In genomic region chrX:137428777-137429564, GRCh38 we compare ENCODE assay signal across 12 cellular contexts.
DNase-seq lines count a peak whose midpoint lies in the region; ATAC-seq, FAIRE-seq and TF ChIP-seq lines count a peak whose summit lies in the region.
"Had no signal": no experiment of that assay in that cellular context is flagged by ENCODE, and none has a peak within 500 bp of the region (broad histone marks: within the 10 kb centered on the region; RNA-seq: fewer than 3 reads in every experiment).

No MANE protein-coding gene starts in this region.

- no peak for TF ChIP-seq RAD21 in A549 (conservative IDR thresholded peaks at IDR 0.05 in 1 of 2, IDR thresholded peaks at IDR 0.05 in 1 of 2)

- TF ChIP-seq CTCF in A549 (IDR thresholded peaks at IDR 0.05) (no peak), endodermal cell (conservative IDR thresholded peaks at IDR 0.05) (peak; percentile 71), neural crest cell (conservative IDR thresholded peaks at IDR 0.05) (peak; percentile 27)

- H3K9ac ChIP-seq in ES-I3 (ENCODE audit: low read depth, low read length) (peak overlapping the region; percentile 59), endodermal cell (ENCODE audit: extremely low read depth, low read length, poor library complexity, severe bottlenecking) (peak overlapping the region; percentile 51)

- POLR2A ChIA-PET in A549 (lab: Yijun Ruan, JAX): no interaction called here

- H3K4me3 ChIP-seq in A549 (no peak overlapping the region), endodermal cell (ENCODE audit: low read length) (peak overlapping the region; percentile 81)

- H3K9me3 ChIP-seq in A549: no peaks in the 10 kb centered on the region
- peaks cover 3% of the 10 kb centered on the region; the same call in 1 of the 2 replicates for H3K9me3 ChIP-seq in ES-I3 (ENCODE audit: control insufficient read depth, insufficient read depth, low read length)
- no peaks in the 10 kb centered on the region for H3K9me3 ChIP-seq in endodermal cell (ENCODE audit: control insufficient read depth, low read length)
- H3K9me3 ChIP-seq: Caco-2 had no signal

- H3K36me3 Mint-ChIP-seq in endodermal cell (ENCODE audit: low read depth) (no peaks in the 10 kb centered on the region), neural crest cell (ENCODE audit: low read depth) (no peaks in the 10 kb centered on the region)

- DNase-seq in A549 (ENCODE audit: low read depth in 1 of 2, low spot score in 1 of 2) (no peak), endodermal cell (peak; percentile 83), neural crest cell (ENCODE audit: low read depth, low spot score) (no peak), GOT3 (lab: John Stamatoyannopoulos, UW) (no peak)
- DNase-seq: amniotic stem cell; Caco-2; stimulated activated CD4-positive, alpha-beta T cell treated with anti-CD3 and anti-CD28 coated beads, Interleukin-1b, Interleukin-23, amount 100 ng/mL, for 48 hours had no signal

- CTCF ChIA-PET in A549 (lab: Yijun Ruan, JAX): no interaction called here

- no peaks in the 10 kb centered on the region for H3K27me3 ChIP-seq in endodermal cell (ENCODE audit: control insufficient read depth, insufficient read depth, low read length, poor library complexity, severe bottlenecking)

- 46% methylated on average over 9 of the region's 43 CpGs for WGBS in A549 (ENCODE audit: missing lambda C conversion rate)
- WGBS in endodermal cell (ENCODE audit: insufficient coverage in 1 of 2, insufficient read length in 1 of 2), 2 experiments: 0 to 1% methylated on average over 4 to 43 of the region's 43 CpGs

- H3K36me3 ChIP-seq in ES-I3 (ENCODE audit: insufficient read depth, low read length) (no peaks in the 10 kb centered on the region), endodermal cell (ENCODE audit: control insufficient read depth, insufficient read depth, low read length) (no peaks in the 10 kb centered on the region)

- ATAC-seq in A549 (no peak; a peak in 1 of 6 replicates), GM18511 (IDR thresholded peaks at IDR 0.05; ENCODE audit: unreplicated experiment) (no peak), HG03460 (IDR thresholded peaks at IDR 0.05; ENCODE audit: unreplicated experiment) (no peak), HG03469 (IDR thresholded peaks at IDR 0.05; ENCODE audit: unreplicated experiment) (no peak)

- no peak for TF ChIP-seq EP300 in A549 (IDR thresholded peaks at IDR 0.05)

- H3K4me1 ChIP-seq in A549 (no peaks in the 10 kb centered on the region), ES-I3 (ENCODE audit: insufficient read depth, low read length) (peaks cover 22% of the 10 kb centered on the region), endodermal cell (ENCODE audit: control insufficient read depth, insufficient read depth, low read length) (no peaks in the 10 kb centered on the region)
- H3K4me1 ChIP-seq: Caco-2 had no signal

- H3K27ac ChIP-seq in A549: no peak overlapping the region
- peak overlapping the region; percentile 90 for H3K27ac ChIP-seq in endodermal cell (ENCODE audit: low read depth, low read length)

- TF ChIP-seq POLR2A in A549 (IDR thresholded peaks at IDR 0.05; ENCODE audit: low read length): no peak

- peak overlapping the region; percentile 87 for H3K27ac Mint-ChIP-seq in endodermal cell
- H3K27ac Mint-ChIP-seq in neural crest cell (ENCODE audit: unreplicated experiment): no peak overlapping the region

- H3K4me2 ChIP-seq in A549: peak overlapping the region; percentile 93

- peak overlapping the region; percentile 62 for H3K4me3 Mint-ChIP-seq in endodermal cell
- no peak overlapping the region for H3K4me3 Mint-ChIP-seq in neural crest cell

- H3K27me3 Mint-ChIP-seq in endodermal cell (ENCODE audit: insufficient read depth) (peaks cover 5% of the 10 kb centered on the region), neural crest cell (ENCODE audit: low read depth) (peaks cover 86% of the 10 kb centered on the region)

- FAIRE-seq in A549 (lab: Jason Lieb, UNC): no peak
- FAIRE-seq: GM12891 had no signal

- H3K9me3 Mint-ChIP-seq in endodermal cell: peaks cover 50% of the 10 kb centered on the region
- H3K9me3 Mint-ChIP-seq in neural crest cell: no peaks in the 10 kb centered on the region

- H3K4me1 Mint-ChIP-seq in endodermal cell (peaks cover 12% of the 10 kb centered on the region), neural crest cell (peaks cover 14% of the 10 kb centered on the region)

TF ChIP-seq in A549, 52 proteins besides CTCF, POLR2A, EP300 and RAD21:
- TF ChIP-seq KDM5A (IDR thresholded peaks at IDR 0.05) (no peak), MAFK (IDR thresholded peaks at IDR 0.05; ENCODE audit: partially characterized antibody) (no peak), RCOR1 (IDR thresholded peaks at IDR 0.05; ENCODE audit: low read depth, low read length) (no peak), EHMT2 (IDR thresholded peaks at IDR 0.05; ENCODE audit: low read depth) (no peak), FOSB (CRISPR knock-in tag; IDR thresholded peaks at IDR 0.05) (no peak), MYC (IDR thresholded peaks at IDR 0.05; ENCODE audit: borderline replicate concordance, low read length) (no peak), HDAC2 (IDR thresholded peaks at IDR 0.05) (no peak), TFCP2L1 (CRISPR knock-in tag; IDR thresholded peaks at IDR 0.05) (no peak), JUN (IDR thresholded peaks at IDR 0.05) (no peak), SREBF2 (IDR thresholded peaks at IDR 0.05) (no peak), ZSCAN20 (CRISPR knock-in tag; IDR thresholded peaks at IDR 0.05) (no peak), POLR2AphosphoS2 (conservative IDR thresholded peaks at IDR 0.05; ENCODE audit: low read length) (no peak), GATA3 (IDR thresholded peaks at IDR 0.05; ENCODE audit: borderline replicate concordance) (no peak), TP53 (CRISPR knock-in tag; IDR thresholded peaks at IDR 0.05) (no peak), MAZ (IDR thresholded peaks at IDR 0.05; ENCODE audit: borderline replicate concordance, low read depth, low read length) (no peak), MAX (IDR thresholded peaks at IDR 0.05) (no peak), HEYL (CRISPR knock-in tag; IDR thresholded peaks at IDR 0.05) (no peak), SMC3 (IDR thresholded peaks at IDR 0.05) (no peak), CBX8 (IDR thresholded peaks at IDR 0.05) (no peak), RARB (CRISPR knock-in tag; IDR thresholded peaks at IDR 0.05) (no peak)
